ENCODE assay signal across 11 cellular contexts in genomic region chr16:11604783-11605563, GRCh38. TPM values are rescaled to one million over a fixed set of nuclear protein-coding genes. Genes with fewer than 3 reads are reported as not detected.
DNase-seq lines count a peak whose midpoint lies in the region; ATAC-seq and TF ChIP-seq lines count a peak whose summit lies in the region.
"Had no signal": no experiment of that assay in that cellular context is flagged by ENCODE, and none has a peak within 500 bp of the region (broad histone marks: within the 10 kb centered on the region; RNA-seq: fewer than 3 reads in every experiment).

No MANE protein-coding gene starts in this region.

- DNase-seq in A673 (ENCODE audit: low spot score) (peak; percentile 26), choroid plexus epithelial cell (ENCODE audit: low read depth) (peak; percentile 62), hepatic stellate cell (ENCODE audit: low spot score) (peak; percentile 70), ovary (peak; percentile 64 to 84 (median 76)), HUDEP-2 (lab: John Stamatoyannopoulos, UW; ENCODE audit: unreplicated experiment in 76 of 76) (no peak), T-helper 1 cell (no peak)
- DNase-seq: activated naive CD8-positive, alpha-beta T cell treated with anti-CD3 and anti-CD28 coated beads, Interleukin-2, amount 50 U/mL, for 24 hours; DMS79; NCI-H1930 had no signal

- 38 to 43% (median 39%) methylated on average over 21 of the region's 21 CpGs for WGBS in ovary, 3 donors

- H3K27ac ChIP-seq in A673 (ENCODE audit: low read depth, low read length, poor library complexity, severe bottlenecking) (no peak overlapping the region), ovary (peak overlapping the region in 1 of 2 donors; percentile 60)

- H3K36me3 ChIP-seq in A673 (ENCODE audit: insufficient read depth, low read length, poor library complexity, severe bottlenecking) (no peaks in the 10 kb centered on the region), ovary (no peaks in the 10 kb centered on the region)

- no peak overlapping the region for H3K4me3 ChIP-seq in A673 (ENCODE audit: low read depth, low read length, poor library complexity, severe bottlenecking)
- H3K4me3 ChIP-seq in choroid plexus epithelial cell (ENCODE audit: low read depth, low read length) = no peak overlapping the region
- H3K4me3 ChIP-seq in ovary = no peak overlapping the region

- TF ChIP-seq CTCF in A673 (conservative IDR thresholded peaks at IDR 0.05; ENCODE audit: low read depth, low read length) (no peak), choroid plexus epithelial cell (conservative IDR thresholded peaks at IDR 0.05; ENCODE audit: low read depth, low read length) (no peak), ovary (IDR thresholded peaks at IDR 0.05) (peak in 1 of 3 donors; percentile 8)

- peak; percentile 20 for TF ChIP-seq POLR2A in ovary (IDR thresholded peaks at IDR 0.05)

- ATAC-seq in HG02970 (IDR thresholded peaks at IDR 0.05; ENCODE audit: low FRiP score, unreplicated experiment) (no peak), HG03342 (IDR thresholded peaks at IDR 0.05; ENCODE audit: unreplicated experiment) (no peak)
- ATAC-seq: activated naive CD8-positive, alpha-beta T cell treated with anti-CD3 and anti-CD28 coated beads, Interleukin-2, amount 50 U/mL, for 24 hours had no signal

- peak; percentile 75 for TF ChIP-seq EP300 in ovary (IDR thresholded peaks at IDR 0.05)

- H3K27me3 ChIP-seq in A673 (replicated peaks; ENCODE audit: insufficient read depth, low read depth, low read length, poor library complexity) = no peaks in the 10 kb centered on the region
- H3K27me3 ChIP-seq in ovary = no peaks in the 10 kb centered on the region

- CTCF ChIA-PET in A673 (lab: Charles Lee) = no interaction called here

- H3K4me1 ChIP-seq in A673 (ENCODE audit: insufficient read depth, low read length, poor library complexity, severe bottlenecking) (peaks cover 7% of the 10 kb centered on the region), ovary (ENCODE audit: insufficient read depth) (peaks cover 6% of the 10 kb centered on the region)

- POLR2A ChIA-PET in A673 (lab: Charles Lee; ENCODE audit: low non-redundant PET) = no interaction called here

- no TSS peak for BruUV-seq in A673 (replicated peaks; lab: Mats Ljungman, UMichigan)

- H3K9me3 ChIP-seq in A673 (ENCODE audit: low read depth, low read length, poor library complexity, severe bottlenecking) (no peaks in the 10 kb centered on the region), ovary (no peaks in the 10 kb centered on the region)

- intact Hi-C loops in A673 (cut with micrococcal nuclease; ENCODE audit: unreplicated experiment) = no loop called here
- intact Hi-C loops in ovary (cut with DNase I) = no loop called here

RNA-seq across cellular contexts. Expression of gene LITAF, which starts 18.3 kb away (rescaled TPM):
- total RNA-seq in A673 (2021) = 6.9 and 12.2 TPM in 2 replicates
- 100 to 1,000 TPM in 4 of 7 donors, 10 to 100 TPM in 3; 39.7 to 169 (median 105) TPM for total RNA-seq in ovary
- polyA plus RNA-seq in ovary = 100 to 1,000 TPM in 1 of 2 donors, 10 to 100 TPM in 1; 49.1 to 139 TPM

Comparison
In these comparisons a context has a peak if more than half of its experiments do, and no peak if none do; other contexts are left out.
1. DNase-seq: peak in A673 (single experiment), choroid plexus epithelial cell (single experiment), hepatic stellate cell (single experiment) and ovary (5 of 5); none in HUDEP-2 (0 of 76) and T-helper 1 cell (0 of 5).